Comparison of ENCODE assay signal across 8 cellular contexts in genomic region chr12:117836999-117837736, GRCh38.
A peak's percentile ranks its signal among the peaks of the same experiment; 100 is the strongest.
DNase-seq lines count a peak whose midpoint lies in the region; ATAC-seq, FAIRE-seq and TF ChIP-seq lines count a peak whose summit lies in the region.

No MANE protein-coding gene starts in this region.

- H3K4me1 ChIP-seq in HEK293 (ENCODE audit: control insufficient read depth, insufficient read depth, low read length) (no peaks in the 10 kb centered on the region), colonic mucosa (no peaks in the 10 kb centered on the region), HepG2 (ENCODE audit: insufficient read depth, low read length) (no peaks in the 10 kb centered on the region)

- no peaks in the 10 kb centered on the region for H3K27me3 ChIP-seq in colonic mucosa
- peaks cover 3 to 36% of the 10 kb centered on the region in 2 experiments; a peak in 3 of 5 replicates for H3K27me3 ChIP-seq in HepG2 (ENCODE audit: control insufficient read depth in 1 of 2, insufficient read depth in 2 of 2, low read length in 2 of 2)

- intact Hi-C loops in colonic mucosa (cut with DNase I), result loop anchor here (2.0 to 5.0 kb wide), 4 partner anchors 165 to 600 kb away; no protein-coding TSS in a partner anchor
- intact Hi-C loops in HepG2 (cut with micrococcal nuclease; ENCODE audit: unreplicated experiment), result loop anchor here (1.0 to 10.0 kb wide), 3 partner anchors 152 to 625 kb away; no protein-coding TSS in a partner anchor

- TF ChIP-seq RAD21 in HepG2 (CRISPR knock-in tag; IDR thresholded peaks at IDR 0.05), result peak; percentile 75

- BruUV-seq in HepG2 (replicated peaks; lab: Mats Ljungman, UMichigan), result no TSS peak

- no peak for TF ChIP-seq EP300 in HepG2 (IDR thresholded peaks at IDR 0.05; ENCODE audit: low read depth in 2 of 2, low read length in 2 of 2)
- TF ChIP-seq EP300 in HepG2 (CRISPR knock-in tag; IDR thresholded peaks at IDR 0.05; ENCODE audit: borderline replicate concordance), result no peak

- no peaks in the 10 kb centered on the region; the same call in 1 of the 2 replicates for H4K20me1 ChIP-seq in HepG2 (ENCODE audit: insufficient read depth, low read length)

- TF ChIP-seq CTCF in HEK293 (tag by site-specific recombination; IDR thresholded peaks at IDR 0.05), result peak; percentile 86
- TF ChIP-seq CTCF in colonic mucosa (IDR thresholded peaks at IDR 0.05), result peak; percentile 87
- TF ChIP-seq CTCF in HepG2 (CRISPR knock-in tag; IDR thresholded peaks at IDR 0.05), result peak; percentile 95

- WGBS in HepG2 (ENCODE audit: low lambda C conversion rate), result 10% methylated on average over 18 of the region's 22 CpGs

- H3K9me3 Mint-ChIP-seq in activated CD4-positive, alpha-beta T cell treated with anti-CD3 and anti-CD28 coated beads, Interleukin-2, amount 10 ng/mL, durations not matched to agents 7 days and 5 days, result no peaks in the 10 kb centered on the region

- no peak overlapping the region for H3K4me3 ChIP-seq in HEK293 (ENCODE audit: low read depth, low read length)
- H3K4me3 ChIP-seq in colonic mucosa, result no peak overlapping the region
- no peak overlapping the region for H3K4me3 ChIP-seq in HepG2 (replicated peaks in 1 of 3; ENCODE audit: insufficient read depth in 1 of 3, low read depth in 2 of 3, low read length in 3 of 3)

- CTCF ChIA-PET in HEK293 (lab: Yijun Ruan, JAX), result interaction anchor here (0.6 to 10.2 kb wide), 57 partner anchors 10 to 1849 kb away, joined by 3 to 125 read pairs (median 4); no protein-coding TSS in a partner anchor
- CTCF ChIA-PET in activated CD4-positive, alpha-beta T cell treated with anti-CD3 and anti-CD28 coated beads, Interleukin-2, amount 10 ng/mL, durations not matched to agents 7 days and 5 days (lab: Charles Lee), result interaction anchor here (0.8 to 1.5 kb wide), 10 partner anchors 8 to 624 kb away, joined by 3 to 7 read pairs (median 4); no protein-coding TSS in a partner anchor
- CTCF ChIA-PET in HepG2 (lab: Yijun Ruan, JAX; ENCODE audit: low intra/inter-chr PET ratio, low total read pairs), result interaction anchor here (1.2 to 2.2 kb wide), 5 partner anchors 12 to 625 kb away, joined by 3 to 24 read pairs (median 6); no protein-coding TSS in a partner anchor

- no peaks in the 10 kb centered on the region for H3K4me1 Mint-ChIP-seq in activated CD4-positive, alpha-beta T cell treated with anti-CD3 and anti-CD28 coated beads, Interleukin-2, amount 10 ng/mL, durations not matched to agents 7 days and 5 days

- no peak overlapping the region for H3K4me2 ChIP-seq in HepG2 (ENCODE audit: low read depth, low read length)

- H3K9ac ChIP-seq in colonic mucosa (ENCODE audit: low read depth in 2 of 2, low read length in 2 of 2), result no peak overlapping the region
- no peak overlapping the region for H3K9ac ChIP-seq in HepG2 (ENCODE audit: insufficient read depth, low read depth, low read length)

- H3K36me3 Mint-ChIP-seq in activated CD4-positive, alpha-beta T cell treated with anti-CD3 and anti-CD28 coated beads, Interleukin-2, amount 10 ng/mL, durations not matched to agents 7 days and 5 days (ENCODE audit: low read depth), result no peaks in the 10 kb centered on the region

- H3K4me3 Mint-ChIP-seq in activated CD4-positive, alpha-beta T cell treated with anti-CD3 and anti-CD28 coated beads, Interleukin-2, amount 10 ng/mL, durations not matched to agents 7 days and 5 days, result no peak overlapping the region

- no peak for TF ChIP-seq POLR2A in HepG2 (IDR thresholded peaks at IDR 0.05; ENCODE audit: insufficient read depth in 1 of 2, low read depth in 2 of 2, low read length in 2 of 2)

- H3K27ac ChIP-seq in HEK293 (ENCODE audit: extremely low read depth, low read depth, low read length) (no peak overlapping the region), colonic mucosa (no peak overlapping the region), HepG2 (ENCODE audit: extremely low read length, insufficient read depth, low read length) (no peak overlapping the region)

- no peaks in the 10 kb centered on the region for H3K27me3 Mint-ChIP-seq in activated CD4-positive, alpha-beta T cell treated with anti-CD3 and anti-CD28 coated beads, Interleukin-2, amount 10 ng/mL, durations not matched to agents 7 days and 5 days

- H3K36me3 ChIP-seq in HEK293 (ENCODE audit: control insufficient read depth in 2 of 2, insufficient read depth in 1 of 2, low read length in 2 of 2), result no peaks in the 10 kb centered on the region
- no peaks in the 10 kb centered on the region for H3K36me3 ChIP-seq in colonic mucosa
- H3K36me3 ChIP-seq in HepG2 (replicated peaks in 1 of 2; ENCODE audit: control insufficient read depth in 1 of 2, insufficient read depth in 2 of 2, low read length in 2 of 2), result no peaks in the 10 kb centered on the region

- peak; percentile 85 for FAIRE-seq in HepG2 (lab: Jason Lieb, UNC)

- no peak overlapping the region for H3K27ac Mint-ChIP-seq in activated CD4-positive, alpha-beta T cell treated with anti-CD3 and anti-CD28 coated beads, Interleukin-2, amount 10 ng/mL, durations not matched to agents 7 days and 5 days

- no peak overlapping the region for H2AFZ ChIP-seq in HepG2 (ENCODE audit: low read length)

- ATAC-seq in HepG2 (peak; percentile 82), GM19397 (IDR thresholded peaks at IDR 0.05; ENCODE audit: unreplicated experiment) (no peak)

- DNase-seq in DMS153 (lab: John Stamatoyannopoulos, UW), result peak; percentile 46
- peak; percentile 43 for DNase-seq in NCI-H2196 treated with DMSO at 0.1 percent for 48 hours (lab: John Stamatoyannopoulos, UW; ENCODE audit: unreplicated experiment)
- peak; percentile 76 for DNase-seq in activated CD4-positive, alpha-beta T cell treated with anti-CD3 and anti-CD28 coated beads, Interleukin-2, amount 10 ng/mL, durations not matched to agents 7 days and 5 days
- DNase-seq in colonic mucosa, result peak; percentile 84
- DNase-seq in HepG2 (ENCODE audit: low spot score), result peak; percentile 35
- DNase-seq in stimulated activated CD4-positive, alpha-beta T cell treated with anti-CD3 and anti-CD28 coated beads, Interleukin-4, amount 100 ng/mL, for 4 hours, result peak; percentile 51 to 75

- H3K79me2 ChIP-seq in HepG2 (ENCODE audit: insufficient read depth, low read length), result no peaks in the 10 kb centered on the region

- in situ Hi-C loops in HepG2 (cut with HindIII; ENCODE audit: extremely low pct_ligation_motif_present, low pct_unique_long_range_greater_than_20kb), result loop anchor here (5.0 to 10.0 kb wide), 3 partner anchors 252 to 622 kb away; partner anchors contain the start of gene NOS1

- POLR2A ChIA-PET in HEK293 (lab: Yijun Ruan, JAX), result no interaction called here
- POLR2A ChIA-PET in activated CD4-positive, alpha-beta T cell treated with anti-CD3 and anti-CD28 coated beads, Interleukin-2, amount 10 ng/mL, durations not matched to agents 7 days and 5 days (lab: Charles Lee), result no interaction called here
- POLR2A ChIA-PET in HepG2 (lab: Yijun Ruan, JAX), result no interaction called here

- H3K9me3 ChIP-seq in HEK293 (ENCODE audit: control insufficient read depth, insufficient read depth, low read depth, low read length) (no peaks in the 10 kb centered on the region), colonic mucosa (no peaks in the 10 kb centered on the region), HepG2 (ENCODE audit: low read length) (no peaks in the 10 kb centered on the region)

TF ChIP-seq in HEK293, 187 proteins besides CTCF, POLR2A, EP300 and RAD21 (continues in another document):
- TF ChIP-seq ZBTB17 (tag by site-specific recombination; IDR thresholded peaks at IDR 0.05), result peak; percentile 22; the same call in 1 of the 2 replicates
- TF ChIP-seq ZNF394 (tag by site-specific recombination; IDR thresholded peaks at IDR 0.05; ENCODE audit: borderline replicate concordance), result no peak
- no peak for TF ChIP-seq IKZF3 (tag by site-specific recombination; IDR thresholded peaks at IDR 0.05)

TF ChIP-seq in HepG2, 621 proteins besides CTCF, POLR2A, EP300 and RAD21:
- peak; percentile 90 for TF ChIP-seq SMC3 (IDR thresholded peaks at IDR 0.05; ENCODE audit: low read length)
- TF ChIP-seq XRCC5 (optimal IDR thresholded peaks at IDR 0.05; ENCODE audit: low read length), result peak; percentile 74
- TF ChIP-seq KDM5A (IDR thresholded peaks at IDR 0.05; ENCODE audit: borderline replicate concordance, low read length), result no peak
- TF ChIP-seq HES4 (CRISPR knock-in tag; IDR thresholded peaks at IDR 0.05; ENCODE audit: borderline replicate concordance), result no peak
- peak; percentile 41; the same call in 1 of the 2 replicates for TF ChIP-seq HNF1B (CRISPR knock-in tag; IDR thresholded peaks at IDR 0.05)
- peak; percentile 94 for TF ChIP-seq STAG1 (CRISPR knock-in tag; IDR thresholded peaks at IDR 0.05)
- no peak for TF ChIP-seq NRL (CRISPR knock-in tag; IDR thresholded peaks at IDR 0.05; ENCODE audit: borderline replicate concordance)
TF ChIP-seq in HepG2: peak in this region for 4.
